In genomic region chr20:50844430-50845100, GRCh38 we compare ENCODE assay signal across 1 cellular context.
TF ChIP-seq lines count a peak whose summit lies in the region.

No MANE protein-coding gene starts in this region.

TF ChIP-seq in GM12878, 131 proteins besides CTCF, POLR2A, EP300 and RAD21 (continued from another document):
- no peak for TF ChIP-seq RBBP5 (conservative IDR thresholded peaks at IDR 0.05)
- peak; percentile 61; the same call in 1 of the 2 replicates for TF ChIP-seq CREB1 (IDR thresholded peaks at IDR 0.05; ENCODE audit: low read depth)
- no peak for TF ChIP-seq ZNF274 (IDR thresholded peaks at IDR 0.05; ENCODE audit: insufficient read depth, insufficient read length)
- TF ChIP-seq BACH1 (IDR thresholded peaks at IDR 0.05; ENCODE audit: borderline replicate concordance), result peak; percentile 46; the same call in 1 of the 2 replicates
